8 cellular contexts compared by ENCODE assay signal in the genomic region with DNA sequence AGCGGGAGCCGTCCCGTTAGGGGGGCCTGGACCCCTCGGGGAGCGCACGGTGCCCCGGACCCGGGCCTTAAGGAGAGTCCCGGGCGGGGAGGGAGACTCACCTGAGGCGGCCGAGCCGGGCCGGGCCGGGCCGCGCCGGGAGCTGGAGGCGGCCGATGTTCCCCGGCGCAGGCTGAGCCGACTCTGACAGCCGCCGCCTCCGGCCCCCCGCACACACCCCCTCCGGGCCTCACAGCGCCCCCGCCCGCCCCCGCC. TPM values are rescaled to one million over a fixed set of nuclear protein-coding genes. Genes with fewer than 3 reads are reported as not detected.
DNase-seq lines count a peak whose midpoint lies in the region; ATAC-seq and TF ChIP-seq lines count a peak whose summit lies in the region.

A gene (minus strand): TSS at position 188 of the 255 bp plus-strand sequence. CDS start 1,656 bp downstream, outside the sequence.

- in situ Hi-C loops in mammary epithelial cell (cut with MboI; ENCODE audit: low sequenced_read_pairs in 2 of 2): loop anchor here (10.0 to 25.0 kb wide), 2 partner anchors 379 to 392 kb away; no protein-coding TSS in a partner anchor

- H3K4me3 ChIP-seq in mammary epithelial cell (replicated peaks in 1 of 3; ENCODE audit: insufficient read depth in 1 of 3, low read depth in 2 of 3, low read length in 3 of 3) (peak within 1 kb of the TSS; percentile 24 to 40 (median 35)), lower lobe of right lung (peak within 1 kb of the TSS; percentile 58), tibial artery (peak within 1 kb of the TSS; percentile 26 to 46)

- peaks cover 15% of the 10 kb centered on the region for H3K27me3 ChIP-seq in mammary epithelial cell (ENCODE audit: insufficient read depth, low read length)
- H3K27me3 ChIP-seq in lower lobe of right lung (ENCODE audit: low read depth): peaks cover 67% of the 10 kb centered on the region
- H3K27me3 ChIP-seq in tibial artery: peaks cover 0 to 73% of the 10 kb centered on the region in 2 donors

- H3K9me3 ChIP-seq in mammary epithelial cell (replicated peaks; ENCODE audit: insufficient read depth, low read length) (no peaks in the 10 kb centered on the region), lower lobe of right lung (no peaks in the 10 kb centered on the region), tibial artery (no peaks in the 10 kb centered on the region)

- CTCF ChIA-PET in mammary epithelial cell (lab: Charles Lee; ENCODE audit: low non-redundant PET): no interaction called here

- H3K36me3 ChIP-seq in mammary epithelial cell (ENCODE audit: insufficient read depth, low read length): no peaks in the 10 kb centered on the region
- H3K36me3 ChIP-seq in lower lobe of right lung: no peaks in the 10 kb centered on the region
- no peaks in the 10 kb centered on the region for H3K36me3 ChIP-seq in tibial artery

- H3K4me1 ChIP-seq in mammary epithelial cell (ENCODE audit: insufficient read depth, low read length): peaks cover 22% of the 10 kb centered on the region
- H3K4me1 ChIP-seq in lower lobe of right lung: peaks cover 30% of the 10 kb centered on the region
- peaks cover 0 to 40% (median 37%) of the 10 kb centered on the region in 4 donors for H3K4me1 ChIP-seq in tibial artery

- WGBS in mammary epithelial cell (ENCODE audit: low coverage, missing lambda C conversion rate): 0% methylated on average over 1 of the region's 32 CpGs

- H4K20me1 ChIP-seq in mammary epithelial cell (ENCODE audit: insufficient read depth, low read length): no peaks in the 10 kb centered on the region

- BruUV-seq in mammary epithelial cell (replicated peaks; lab: Mats Ljungman, UMichigan): no TSS peak

- H2AFZ ChIP-seq in mammary epithelial cell (ENCODE audit: low read depth, low read length): peak within 1 kb of the TSS; percentile 14

- dilution Hi-C loops in mammary epithelial cell (cut with HindIII; ENCODE audit: low sequenced_read_pairs): no loop called here

- no peak for TF ChIP-seq CTCF in mammary epithelial cell (conservative IDR thresholded peaks at IDR 0.05 in 1 of 2, IDR thresholded peaks at IDR 0.05 in 1 of 2; ENCODE audit: extremely low read depth in 1 of 2, insufficient read depth in 1 of 2, low read depth in 1 of 2, low read length in 2 of 2)
- TF ChIP-seq CTCF in lower lobe of right lung (IDR thresholded peaks at IDR 0.05): no peak
- TF ChIP-seq CTCF in tibial artery (IDR thresholded peaks at IDR 0.05): no peak

- no peaks in the 10 kb centered on the region for H3K79me2 ChIP-seq in mammary epithelial cell (ENCODE audit: insufficient read depth, low read length)

- ATAC-seq in activated CD4-positive, CD25-positive, alpha-beta regulatory T cell treated with anti-CD3 and anti-CD28 coated beads, Interleukin-2, amount 50 U/mL, for 24 hours: peak; percentile 18 to 22
- peak; percentile 3 to 44 for ATAC-seq in lower lobe of right lung
- no peak for ATAC-seq in GM21619 (IDR thresholded peaks at IDR 0.05; ENCODE audit: unreplicated experiment)

- no peak within 1 kb of the TSS for H3K9ac ChIP-seq in mammary epithelial cell (ENCODE audit: insufficient read depth, low read length)

- H3K4me2 ChIP-seq in mammary epithelial cell (ENCODE audit: insufficient read depth, low read depth, low read length): peak within 1 kb of the TSS; percentile 76

- intact Hi-C loops in mammary epithelial cell (cut with micrococcal nuclease) (loop anchor here (2.0 kb wide), 2 partner anchors 243 to 297 kb away; no protein-coding TSS in a partner anchor), lower lobe of right lung (cut with DNase I) (loop anchor here (5.0 kb wide), 1 partner anchor 162 kb away; no protein-coding TSS in a partner anchor), tibial artery (cut with DNase I; ENCODE audit: low total_unique reads) (loop anchor here (10.0 kb wide), 1 partner anchor 269 kb away; a partner anchor contains a TSS)

- DNase-seq in activated CD4-positive, CD25-positive, alpha-beta regulatory T cell (lab: John Stamatoyannopoulos, UW): no peak
- DNase-seq in mammary epithelial cell (no peak), lower lobe of right lung (no peak), tibial artery (no peak), GF-D8 (lab: John Stamatoyannopoulos, UW) (no peak), NK-92 (lab: John Stamatoyannopoulos, UW; ENCODE audit: unreplicated experiment) (no peak)

- H3K27ac ChIP-seq in mammary epithelial cell (ENCODE audit: insufficient read depth, low read depth, low read length) (no peak within 1 kb of the TSS), lower lobe of right lung (no peak within 1 kb of the TSS), tibial artery (no peak within 1 kb of the TSS)

RNA-seq across cellular contexts. Expression of the gene that starts here (rescaled TPM):
- under 1 TPM; 0.14 to 0.17 TPM for total RNA-seq in mammary epithelial cell
- polyA plus RNA-seq in mammary epithelial cell: 0.07 TPM
- polyA minus RNA-seq in mammary epithelial cell: not detected
- 0.97 TPM for total RNA-seq in lower lobe of right lung

Comparison
In these comparisons a context has a peak if more than half of its experiments do, and no peak if none do; other contexts are left out.
1. Peak in ATAC-seq and H3K4me3 ChIP-seq in lower lobe of right lung; RNA of the gene not detected or under 1 TPM.